Comparison of ENCODE assay signal across 17 cellular contexts in the genomic region with DNA sequence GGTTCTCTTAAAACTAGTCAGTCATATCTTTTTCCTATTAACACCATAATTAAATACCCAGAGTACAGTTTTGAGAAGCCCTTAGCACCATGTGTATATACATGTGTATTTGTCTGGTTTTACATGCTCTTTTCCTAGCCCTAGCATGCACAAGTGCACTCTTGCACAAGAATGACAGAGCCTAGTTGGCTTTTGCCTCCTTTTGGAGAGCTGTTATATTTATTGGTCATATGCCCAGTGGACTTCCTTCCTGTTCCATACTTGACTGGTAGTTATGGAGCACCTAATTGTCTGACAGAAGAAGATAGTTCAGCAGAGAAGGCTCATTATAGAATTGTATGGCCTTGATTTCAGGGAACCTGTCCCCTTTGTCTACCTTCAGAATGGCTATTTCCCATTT.
"Had no signal": no experiment of that assay in that cellular context is flagged by ENCODE, and none has a peak within 500 bp of the region (broad histone marks: within the 10 kb centered on the region; RNA-seq: fewer than 3 reads in every experiment).

No MANE protein-coding gene starts in this region.

- FAIRE-seq: bronchial epithelial cell, islet of Langerhans had no signal

- H3K36me3 ChIP-seq: sigmoid colon, tibial artery had no signal

- DNase-seq: activated CD4-positive, alpha-beta memory T cell treated with anti-CD3 and anti-CD28 coated beads, Interleukin-2, amount 10 ng/mL, durations not matched to agents 7 days and 5 days; activated CD4-positive, alpha-beta T cell treated with anti-CD3 and anti-CD28 coated beads for 48 hours; activated CD4-positive, CD25-positive, alpha-beta regulatory T cell; activated CD8-positive, alpha-beta memory T cell treated with anti-CD3 and anti-CD28 coated beads, Interleukin-2, amount 10 ng/mL, durations not matched to agents 7 days and 5 days; left cardiac atrium; midbrain; nephron progenitor cell; occipital lobe; posterior cingulate gyrus; sigmoid colon; stimulated activated naive CD4-positive, alpha-beta T cell; T-helper 9 cell; tibial artery had no signal

- H3K4me3 ChIP-seq: lung, sigmoid colon, tibial artery had no signal

- H3K27ac ChIP-seq: epithelial cell of prostate, sigmoid colon, tibial artery had no signal

- H3K4me1 ChIP-seq: sigmoid colon, tibial artery had no signal

- ATAC-seq: activated CD8-positive, alpha-beta memory T cell treated with anti-CD3 and anti-CD28 coated beads, Interleukin-2, amount 10 ng/mL, durations not matched to agents 7 days and 5 days; left cardiac atrium had no signal

- H3K9me3 ChIP-seq: sigmoid colon, tibial artery had no signal

- H3K27me3 ChIP-seq: sigmoid colon, tibial artery had no signal
